ENCODE assay signal across 9 cellular contexts in the genomic region with DNA sequence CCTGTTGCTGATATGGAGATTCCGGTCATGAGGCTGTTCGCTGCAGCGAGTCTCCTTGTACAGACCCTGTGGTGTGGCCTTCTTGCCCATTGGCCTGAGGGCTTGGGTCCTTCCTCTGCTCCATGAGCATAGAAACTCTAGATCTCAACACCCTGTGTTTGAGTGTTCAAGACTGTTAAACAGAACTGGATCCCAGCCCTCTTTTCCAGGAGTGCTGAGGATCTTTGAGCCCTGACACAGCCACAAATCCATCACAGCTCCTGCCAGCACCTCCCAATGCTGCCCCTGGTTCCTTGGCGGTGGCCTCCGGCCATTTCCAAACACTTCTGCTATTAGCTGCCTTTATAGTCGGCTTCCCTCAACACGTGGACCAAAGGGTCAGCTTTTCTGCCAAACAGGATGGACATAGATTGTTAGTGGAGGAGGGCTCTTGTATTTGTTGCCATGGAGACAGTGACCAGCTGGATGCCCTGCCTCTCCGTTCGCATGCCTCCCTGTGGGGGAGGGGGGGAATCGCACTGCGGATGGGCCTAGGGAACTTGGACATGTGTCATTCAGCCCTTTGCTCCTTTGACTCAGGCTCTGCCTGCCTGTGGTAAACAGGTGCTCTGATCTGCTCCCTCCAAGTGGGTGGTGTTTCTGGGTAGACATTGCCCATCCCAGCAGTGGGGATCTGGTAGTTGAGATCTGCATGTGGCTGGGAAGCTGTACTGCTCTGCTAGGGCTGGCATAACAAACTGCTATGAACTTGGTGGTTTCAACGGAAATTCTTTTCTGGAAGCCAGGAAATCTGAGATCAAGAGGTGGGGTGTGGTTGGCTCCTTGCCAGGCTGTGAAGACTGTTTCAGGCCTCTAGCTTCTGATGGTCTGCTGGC. TPM values are rescaled to one million over a fixed set of nuclear protein-coding genes. Genes with fewer than 3 reads are reported as not detected.
DNase-seq lines count a peak whose midpoint lies in the region; ATAC-seq lines count a peak whose summit lies in the region.
"Had no signal": no experiment of that assay in that cellular context is flagged by ENCODE, and none has a peak within 500 bp of the region (broad histone marks: within the 10 kb centered on the region; RNA-seq: fewer than 3 reads in every experiment).

No MANE protein-coding gene starts in this region.

- ATAC-seq in activated naive CD8-positive, alpha-beta T cell treated with anti-CD3 and anti-CD28 coated beads, Interleukin-2, amount 50 U/mL, for 24 hours, result peak; percentile 86

- H3K27me3 Mint-ChIP-seq in activated naive CD8-positive, alpha-beta T cell treated with anti-CD3 and anti-CD28 coated beads, Interleukin-2, amount 50 U/mL, for 24 hours, result no peaks in the 10 kb centered on the region

- H3K27ac Mint-ChIP-seq in activated naive CD8-positive, alpha-beta T cell treated with anti-CD3 and anti-CD28 coated beads, Interleukin-2, amount 50 U/mL, for 24 hours, result peak overlapping the region; percentile 75

- peak in 5 of 6 experiments; percentile 20 to 54 (median 42) for DNase-seq in stimulated activated naive CD4-positive, alpha-beta T cell (lab: John Stamatoyannopoulos, UW)
- no peak for DNase-seq in stimulated activated naive CD4-positive, alpha-beta T cell treated with Interleukin-2 at 50 U/mL for 16 hours (lab: John Stamatoyannopoulos, UW)
- no peak for DNase-seq in activated naive CD8-positive, alpha-beta T cell treated with anti-CD3 and anti-CD28 coated beads, Interleukin-2, amount 50 U/mL, for 24 hours
- DNase-seq in left kidney (ENCODE audit: low read depth, low spot score) (peak; percentile 89), middle frontal gyrus (ENCODE audit: extremely low spot score, low spot score) (no peak), NCI-H2107 treated with DMSO at 0.1 percent for 48 hours (lab: John Stamatoyannopoulos, UW; ENCODE audit: unreplicated experiment) (no peak), A172 (ENCODE audit: low spot score) (no peak), pons (ENCODE audit: low spot score) (no peak)
- DNase-seq: stomach had no signal

- peaks cover 48% of the 10 kb centered on the region for H3K4me1 Mint-ChIP-seq in activated naive CD8-positive, alpha-beta T cell treated with anti-CD3 and anti-CD28 coated beads, Interleukin-2, amount 50 U/mL, for 24 hours

- no peaks in the 10 kb centered on the region for H3K9me3 Mint-ChIP-seq in activated naive CD8-positive, alpha-beta T cell treated with anti-CD3 and anti-CD28 coated beads, Interleukin-2, amount 50 U/mL, for 24 hours

- H3K4me3 Mint-ChIP-seq in activated naive CD8-positive, alpha-beta T cell treated with anti-CD3 and anti-CD28 coated beads, Interleukin-2, amount 50 U/mL, for 24 hours, result peak overlapping the region; percentile 27

- H3K36me3 Mint-ChIP-seq in activated naive CD8-positive, alpha-beta T cell treated with anti-CD3 and anti-CD28 coated beads, Interleukin-2, amount 50 U/mL, for 24 hours (ENCODE audit: low read depth), result no peaks in the 10 kb centered on the region

RNA-seq across cellular contexts. Expression of a gene that starts 6.9 kb away (rescaled TPM):
- total RNA-seq in A172 (2014; rRNA removed; shearing (Covaris generic)), result 271 and 296 TPM in 2 replicates

Comparison
In these comparisons a context has a peak if more than half of its experiments do, and no peak if none do; other contexts are left out.
1. DNase-seq: peak in stimulated activated naive CD4-positive, alpha-beta T cell (5 of 6) and left kidney (single experiment); none in stimulated activated naive CD4-positive, alpha-beta T cell treated with Interleukin-2 at 50 U/mL for 16 hours (single experiment), activated naive CD8-positive, alpha-beta T cell treated with anti-CD3 and anti-CD28 coated beads, Interleukin-2, amount 50 U/mL, for 24 hours (single experiment), middle frontal gyrus (single experiment), NCI-H2107 treated with DMSO at 0.1 percent for 48 hours (single experiment), A172 (single experiment) and pons (single experiment).